In genomic region chr22:41821449-41822030, GRCh38 we compare ENCODE assay signal across 19 cellular contexts. TPM values are rescaled to one million over a fixed set of nuclear protein-coding genes. Genes with fewer than 3 reads are reported as not detected.
DNase-seq lines count a peak whose midpoint lies in the region; ATAC-seq and TF ChIP-seq lines count a peak whose summit lies in the region.
"Had no signal": no experiment of that assay in that cellular context is flagged by ENCODE, and none has a peak within 500 bp of the region (broad histone marks: within the 10 kb centered on the region; RNA-seq: fewer than 3 reads in every experiment).

No MANE protein-coding gene starts in this region.

- H3K27ac ChIP-seq in mesenchymal stem cell (ENCODE audit: low read length, poor library complexity, severe bottlenecking), result no peak overlapping the region
- H3K27ac ChIP-seq in Peyer's patch, result no peak overlapping the region
- H3K27ac ChIP-seq: C4-2B, colonic mucosa, prostate gland had no signal

- no peak overlapping the region for H3K18ac ChIP-seq in mesenchymal stem cell (ENCODE audit: low read depth in 1 of 2, low read length in 2 of 2)

- H3K23ac ChIP-seq in mesenchymal stem cell (ENCODE audit: low read length in 2 of 2), result no peak overlapping the region

- H3K4me3 Mint-ChIP-seq in T-helper 1 cell treated with Interleukin-12 subunit alpha and Interleukin-12 subunit beta and Interleukin-4 antibody, amounts not matched to agents 30 μg/mL and 1 μg/mL, for 36 hours, result no peak overlapping the region
- H3K4me3 Mint-ChIP-seq in Caco-2 (ENCODE audit: unreplicated experiment), result no peak overlapping the region
- no peak overlapping the region for H3K4me3 Mint-ChIP-seq in activated CD8-positive, alpha-beta T cell treated with anti-CD3 and anti-CD28 coated beads, Interleukin-2, amount 10 ng/mL, durations not matched to agents 7 days and 5 days
- H3K4me3 Mint-ChIP-seq: type B pancreatic cell had no signal

- CTCF ChIA-PET in Caco-2 (lab: Charles Lee), result interaction anchor here (0.5 to 2.0 kb wide), 2 partner anchors 124 to 177 kb away, joined by 3 to 8 read pairs; partner anchors contain the start of gene WBP2NL
- CTCF ChIA-PET in activated CD8-positive, alpha-beta T cell treated with anti-CD3 and anti-CD28 coated beads, Interleukin-2, amount 10 ng/mL, durations not matched to agents 7 days and 5 days (lab: Charles Lee), result interaction anchor here (1.0 to 1.8 kb wide), 6 partner anchors 36 to 124 kb away, joined by 3 to 10 read pairs (median 4); no protein-coding TSS in a partner anchor

- peak overlapping the region in 1 of 2 experiments; percentile 37 for H2BK12ac ChIP-seq in mesenchymal stem cell (ENCODE audit: low read length in 2 of 2)

- no peak for TF ChIP-seq POLR2A in Peyer's patch (IDR thresholded peaks at IDR 0.05)

- no peak for TF ChIP-seq CTCF in Caco-2 (IDR thresholded peaks at IDR 0.05; ENCODE audit: insufficient read depth in 1 of 2, low read depth in 1 of 2, low read length in 1 of 2, severe bottlenecking in 1 of 2, unreplicated experiment in 1 of 2)
- TF ChIP-seq CTCF in Peyer's patch (IDR thresholded peaks at IDR 0.05), result no peak

- no peaks in the 10 kb centered on the region for H3K9me3 Mint-ChIP-seq in T-helper 1 cell treated with Interleukin-12 subunit alpha and Interleukin-12 subunit beta and Interleukin-4 antibody, amounts not matched to agents 30 μg/mL and 1 μg/mL, for 36 hours
- no peaks in the 10 kb centered on the region for H3K9me3 Mint-ChIP-seq in Caco-2 (ENCODE audit: unreplicated experiment)
- no peaks in the 10 kb centered on the region for H3K9me3 Mint-ChIP-seq in activated CD8-positive, alpha-beta T cell treated with anti-CD3 and anti-CD28 coated beads, Interleukin-2, amount 10 ng/mL, durations not matched to agents 7 days and 5 days (ENCODE audit: insufficient read depth)
- H3K9me3 Mint-ChIP-seq: type B pancreatic cell had no signal

- H3K27ac Mint-ChIP-seq in T-helper 1 cell treated with Interleukin-12 subunit alpha and Interleukin-12 subunit beta and Interleukin-4 antibody, amounts not matched to agents 30 μg/mL and 1 μg/mL, for 36 hours, result peak overlapping the region; percentile 0
- H3K27ac Mint-ChIP-seq in Caco-2 (ENCODE audit: unreplicated experiment), result peak overlapping the region; percentile 8
- H3K27ac Mint-ChIP-seq in activated CD8-positive, alpha-beta T cell treated with anti-CD3 and anti-CD28 coated beads, Interleukin-2, amount 10 ng/mL, durations not matched to agents 7 days and 5 days, result peak overlapping the region; percentile 7
- H3K27ac Mint-ChIP-seq: type B pancreatic cell had no signal

- no peaks in the 10 kb centered on the region for H3K27me3 Mint-ChIP-seq in T-helper 1 cell treated with Interleukin-12 subunit alpha and Interleukin-12 subunit beta and Interleukin-4 antibody, amounts not matched to agents 30 μg/mL and 1 μg/mL, for 36 hours (ENCODE audit: low read depth)
- H3K27me3 Mint-ChIP-seq in Caco-2 (ENCODE audit: insufficient read depth, unreplicated experiment), result no peaks in the 10 kb centered on the region
- H3K27me3 Mint-ChIP-seq in activated CD8-positive, alpha-beta T cell treated with anti-CD3 and anti-CD28 coated beads, Interleukin-2, amount 10 ng/mL, durations not matched to agents 7 days and 5 days (ENCODE audit: low read depth), result no peaks in the 10 kb centered on the region
- H3K27me3 Mint-ChIP-seq: type B pancreatic cell had no signal

- H2BK15ac ChIP-seq in mesenchymal stem cell (ENCODE audit: low read depth, poor library complexity, severe bottlenecking), result no peak overlapping the region

- ATAC-seq in activated CD8-positive, alpha-beta T cell treated with anti-CD3 and anti-CD28 coated beads, Interleukin-2, amount 10 ng/mL, durations not matched to agents 7 days and 5 days, result no peak
- no peak for ATAC-seq in GM18858 (IDR thresholded peaks at IDR 0.05; ENCODE audit: unreplicated experiment)
- no peak for ATAC-seq in HG02798 (IDR thresholded peaks at IDR 0.05; ENCODE audit: poor library complexity, unreplicated experiment)
- ATAC-seq: left ventricle myocardium superior had no signal

- H3K36me3 Mint-ChIP-seq in T-helper 1 cell treated with Interleukin-12 subunit alpha and Interleukin-12 subunit beta and Interleukin-4 antibody, amounts not matched to agents 30 μg/mL and 1 μg/mL, for 36 hours (ENCODE audit: low read depth), result peaks cover 21% of the 10 kb centered on the region
- H3K36me3 Mint-ChIP-seq in Caco-2 (ENCODE audit: insufficient read depth, unreplicated experiment), result peaks cover 31% of the 10 kb centered on the region
- H3K36me3 Mint-ChIP-seq in activated CD8-positive, alpha-beta T cell treated with anti-CD3 and anti-CD28 coated beads, Interleukin-2, amount 10 ng/mL, durations not matched to agents 7 days and 5 days (ENCODE audit: low read depth), result peaks cover 33% of the 10 kb centered on the region

- H4K91ac ChIP-seq in mesenchymal stem cell (ENCODE audit: low read length), result peak overlapping the region; percentile 58

- POLR2A ChIA-PET in Caco-2 (lab: Charles Lee), result no interaction called here
- POLR2A ChIA-PET in activated CD8-positive, alpha-beta T cell treated with anti-CD3 and anti-CD28 coated beads, Interleukin-2, amount 10 ng/mL, durations not matched to agents 7 days and 5 days (lab: Charles Lee), result interaction anchor here (1.3 kb wide), 1 partner anchor 22 kb away, joined by 5 read pairs; no protein-coding TSS in a partner anchor

- no peak overlapping the region for H3K4me3 ChIP-seq in Caco-2 (ENCODE audit: low read depth, low read length)
- no peak overlapping the region for H3K4me3 ChIP-seq in mesenchymal stem cell (ENCODE audit: insufficient read depth in 1 of 2, low read depth in 1 of 2, low read length in 2 of 2)
- H3K4me3 ChIP-seq in Peyer's patch, result no peak overlapping the region
- H3K4me3 ChIP-seq: colonic mucosa, prostate gland, spleen had no signal

- H3K4me1 ChIP-seq in Caco-2 (no peaks in the 10 kb centered on the region), mesenchymal stem cell (ENCODE audit: control insufficient read depth, insufficient read depth, low read depth, low read length) (peaks cover 25% of the 10 kb centered on the region), Peyer's patch (peaks cover 0 to 12% (median under 1%) of the 10 kb centered on the region in 4 donors)
- H3K4me1 ChIP-seq: prostate gland had no signal

- peaks cover 14% of the 10 kb centered on the region for H3K4me1 Mint-ChIP-seq in T-helper 1 cell treated with Interleukin-12 subunit alpha and Interleukin-12 subunit beta and Interleukin-4 antibody, amounts not matched to agents 30 μg/mL and 1 μg/mL, for 36 hours (ENCODE audit: low read depth)
- H3K4me1 Mint-ChIP-seq in Caco-2 (ENCODE audit: low read depth, unreplicated experiment), result peaks cover 15% of the 10 kb centered on the region
- H3K4me1 Mint-ChIP-seq in activated CD8-positive, alpha-beta T cell treated with anti-CD3 and anti-CD28 coated beads, Interleukin-2, amount 10 ng/mL, durations not matched to agents 7 days and 5 days (ENCODE audit: low read depth), result peaks cover 19% of the 10 kb centered on the region

- no peak overlapping the region for H3K4me2 ChIP-seq in mesenchymal stem cell (ENCODE audit: low read length, poor library complexity, severe bottlenecking)

- H3K79me1 ChIP-seq in mesenchymal stem cell (replicated peaks; ENCODE audit: low read length, poor library complexity, severe bottlenecking), result peaks cover 14% of the 10 kb centered on the region

- H3K9ac ChIP-seq in mesenchymal stem cell (ENCODE audit: low read length), result no peak overlapping the region

- WGBS in mesenchymal stem cell, result 91% methylated on average over 8 of the region's 8 CpGs

- no peak overlapping the region for H2AK5ac ChIP-seq in mesenchymal stem cell (ENCODE audit: low read length, severe bottlenecking)

- peak overlapping the region in 1 of 2 experiments; percentile 51 for H3K4ac ChIP-seq in mesenchymal stem cell (ENCODE audit: low read depth in 1 of 2, low read length in 2 of 2)

- H2BK120ac ChIP-seq in mesenchymal stem cell (ENCODE audit: low read depth, low read length), result no peak overlapping the region

- peak overlapping the region in 1 of 2 experiments; percentile 66 for H3K14ac ChIP-seq in mesenchymal stem cell (ENCODE audit: low read length in 2 of 2)

- H2BK5ac ChIP-seq in mesenchymal stem cell (ENCODE audit: low read depth, low read length, poor library complexity, severe bottlenecking), result no peak overlapping the region

- H2AFZ ChIP-seq in mesenchymal stem cell (ENCODE audit: low read depth, low read length), result no peak overlapping the region

- DNase-seq in T-helper 1 cell (no peak), Caco-2 (no peak), mesenchymal stem cell (no peak), Peyer's patch (no peak)
- DNase-seq in activated CD8-positive, alpha-beta T cell treated with anti-CD3 and anti-CD28 coated beads, Interleukin-2, amount 10 ng/mL, durations not matched to agents 7 days and 5 days, result no peak
- DNase-seq: 8988T, anterior cingulate cortex, colonic mucosa, foreskin melanocyte, left ventricle myocardium superior, NCI-H1092 treated with DMSO at 0.1 percent for 48 hours, spleen, SW 1271 had no signal

- intact Hi-C loops in Caco-2 (cut with micrococcal nuclease; ENCODE audit: unreplicated experiment), result loop anchor here (2.0 to 5.0 kb wide), 2 partner anchors 36 to 119 kb away; no protein-coding TSS in a partner anchor

- BruUV-seq in Caco-2 (replicated peaks; lab: Mats Ljungman, UMichigan), result no TSS peak

- no peaks in the 10 kb centered on the region for H3K9me3 ChIP-seq in Caco-2
- H3K9me3 ChIP-seq in mesenchymal stem cell (ENCODE audit: control insufficient read depth, low read length), result no peaks in the 10 kb centered on the region
- H3K9me3 ChIP-seq in Peyer's patch, result no peaks in the 10 kb centered on the region
- H3K9me3 ChIP-seq: colonic mucosa, prostate gland, spleen had no signal

- H3K27me3 ChIP-seq in Caco-2 (replicated peaks; ENCODE audit: control insufficient read depth, insufficient read depth, low read length) (no peaks in the 10 kb centered on the region), mesenchymal stem cell (ENCODE audit: control insufficient read depth in 1 of 2, insufficient read depth in 1 of 2, low read length in 2 of 2) (no peaks in the 10 kb centered on the region), Peyer's patch (no peaks in the 10 kb centered on the region)
- H3K27me3 ChIP-seq: colonic mucosa, spleen had no signal

- no peak overlapping the region for H4K8ac ChIP-seq in mesenchymal stem cell (ENCODE audit: low read length)

- H3K36me3 ChIP-seq in Caco-2 (ENCODE audit: control insufficient read depth, insufficient read depth, low read length) (no peaks in the 10 kb centered on the region; the same call in 1 of the 2 replicates), mesenchymal stem cell (ENCODE audit: control insufficient read depth in 1 of 2, insufficient read depth in 2 of 2, low read depth in 1 of 2, low read length in 2 of 2) (peaks cover 0 to 30% of the 10 kb centered on the region in 2 experiments), Peyer's patch (peaks cover 0 to 4% (median 0%) of the 10 kb centered on the region in 3 donors)
- H3K36me3 ChIP-seq: colonic mucosa, prostate gland had no signal

RNA-seq across cellular contexts. Expression of gene SREBF2, which starts 11.4 kb away (rescaled TPM):
- total RNA-seq in Caco-2 (2022), result 134 and 150 TPM in 2 replicates
- total RNA-seq in activated CD8-positive, alpha-beta T cell treated with anti-CD3 and anti-CD28 coated beads, Interleukin-2, amount 10 ng/mL, durations not matched to agents 7 days and 5 days, result 10 to 100 TPM; 93.0 to 93.7 TPM
- polyA plus RNA-seq in mesenchymal stem cell (2013, experiment 1 of 2), result 98.2 TPM
- polyA plus RNA-seq in mesenchymal stem cell (2013, experiment 2 of 2), result 93.9 TPM
- total RNA-seq in Peyer's patch, result 100 to 1,000 TPM in 3 of 4 donors, 10 to 100 TPM in 1; 66.0 to 221 (median 144) TPM

RNA-seq across cellular contexts. Expression of gene CCDC134, which starts 21.1 kb away (rescaled TPM):
- total RNA-seq in Caco-2 (2022) (24.3 and 24.8 TPM in 2 replicates), Peyer's patch (10 to 100 TPM in 2 of 4 donors, 1 to 10 TPM in 2; 8.1 to 20.6 (median 10.2) TPM)
- total RNA-seq in activated CD8-positive, alpha-beta T cell treated with anti-CD3 and anti-CD28 coated beads, Interleukin-2, amount 10 ng/mL, durations not matched to agents 7 days and 5 days, result 10 to 100 TPM; 20.3 to 20.9 TPM
- 4.2 TPM for polyA plus RNA-seq in mesenchymal stem cell (2013, experiment 1 of 2)
- 3.7 TPM for polyA plus RNA-seq in mesenchymal stem cell (2013, experiment 2 of 2)
